ENCODE assay signal across 9 cellular contexts in genomic region chr5:137498301-137498735, GRCh38. TPM values are rescaled to one million over a fixed set of nuclear protein-coding genes. Genes with fewer than 3 reads are reported as not detected.
DNase-seq lines count a peak whose midpoint lies in the region; ATAC-seq and TF ChIP-seq lines count a peak whose summit lies in the region.
"Had no signal": no experiment of that assay in that cellular context is flagged by ENCODE, and none has a peak within 500 bp of the region (broad histone marks: within the 10 kb centered on the region; RNA-seq: fewer than 3 reads in every experiment).

No MANE protein-coding gene starts in this region.

- peaks cover 0 to 9% (median 0%) of the 10 kb centered on the region in 4 donors for H3K4me1 ChIP-seq in tibial nerve
- H3K4me1 ChIP-seq: BLaER1 had no signal

- TF ChIP-seq POLR2A in tibial nerve (IDR thresholded peaks at IDR 0.05): no peak

- TF ChIP-seq CTCF in choroid plexus epithelial cell (conservative IDR thresholded peaks at IDR 0.05; ENCODE audit: low read depth, low read length) (no peak), tibial nerve (IDR thresholded peaks at IDR 0.05) (no peak)

- no peak for TF ChIP-seq EP300 in tibial nerve (IDR thresholded peaks at IDR 0.05)

- ATAC-seq in HG03097 (IDR thresholded peaks at IDR 0.05; ENCODE audit: low FRiP score, unreplicated experiment): no peak

- peaks cover 0 to 14% of the 10 kb centered on the region in 2 donors for H3K27me3 ChIP-seq in tibial nerve

- H3K9me3 ChIP-seq in tibial nerve: no peaks in the 10 kb centered on the region

- DNase-seq in NCI-H510A treated with DMSO at 0.1 percent for 48 hours (lab: John Stamatoyannopoulos, UW) (peak; percentile 6), NCI-H510A (lab: John Stamatoyannopoulos, UW) (no peak), choroid plexus epithelial cell (ENCODE audit: low read depth) (peak; percentile 4), left kidney (ENCODE audit: low read depth, low spot score) (peak; percentile 56), tibial nerve (ENCODE audit: low spot score in 2 of 2) (no peak), NCI-H2171 (lab: John Stamatoyannopoulos, UW) (no peak), globus pallidus (ENCODE audit: low spot score) (no peak)

- H3K27ac ChIP-seq in tibial nerve: peak overlapping the region in 2 of 4 donors; percentile 25 to 82
- H3K27ac ChIP-seq: BLaER1 had no signal

- WGBS in tibial nerve, 2 donors: 8 to 13% methylated on average over 9 to 27 of the region's 57 CpGs

- H3K36me3 ChIP-seq in tibial nerve: no peaks in the 10 kb centered on the region
- H3K36me3 ChIP-seq: BLaER1 had no signal

- H3K4me3 ChIP-seq in choroid plexus epithelial cell (ENCODE audit: low read depth, low read length) (peak overlapping the region; percentile 42), tibial nerve (peak overlapping the region; percentile 28 to 68 (median 42))

RNA-seq across cellular contexts. Expression of gene SPOCK1, which starts 0.8 kb away (rescaled TPM):
- total RNA-seq in tibial nerve: 100 to 1,000 TPM in 2 of 4 donors, 10 to 100 TPM in 2; 39.8 to 119 (median 73.1) TPM

Comparison
In these comparisons a context has a peak if more than half of its experiments do, and no peak if none do; other contexts are left out.
1. DNase-seq: peak in NCI-H510A treated with DMSO at 0.1 percent for 48 hours (single experiment), choroid plexus epithelial cell (single experiment) and left kidney (single experiment); none in NCI-H510A (single experiment), tibial nerve (0 of 2), NCI-H2171 (single experiment) and globus pallidus (single experiment).